ENCODE assay signal across 8 cellular contexts in genomic region chr6:149922642-149923326, GRCh38. TPM values are rescaled to one million over a fixed set of nuclear protein-coding genes. Genes with fewer than 3 reads are reported as not detected.
DNase-seq lines count a peak whose midpoint lies in the region; ATAC-seq and TF ChIP-seq lines count a peak whose summit lies in the region.

TSS of gene RAET1G (minus strand) at chr6:149923121. CDS start at chr6:149923010, 111 bp downstream.

- peaks cover 17% of the 10 kb centered on the region for H3K4me1 Mint-ChIP-seq in activated naive CD8-positive, alpha-beta T cell treated with anti-CD3 and anti-CD28 coated beads, Interleukin-2, amount 10 ng/mL, durations not matched to agents 7 days and 5 days

- H3K27me3 Mint-ChIP-seq in activated naive CD8-positive, alpha-beta T cell treated with anti-CD3 and anti-CD28 coated beads, Interleukin-2, amount 10 ng/mL, durations not matched to agents 7 days and 5 days: peaks cover 63% of the 10 kb centered on the region

- H3K9me3 ChIP-seq in ES-I3 (ENCODE audit: control insufficient read depth, insufficient read depth, low read length) (no peaks in the 10 kb centered on the region; the same call in 1 of the 2 replicates), Loucy (ENCODE audit: insufficient read depth, low read depth, low read length) (no peaks in the 10 kb centered on the region), stomach smooth muscle (ENCODE audit: control insufficient read depth in 2 of 2, low read length in 2 of 2) (no peaks in the 10 kb centered on the region)

- H3K9ac ChIP-seq in ES-I3 (ENCODE audit: low read depth, low read length): peak within 1 kb of the TSS; percentile 49; the same call in 1 of the 2 replicates
- no peak within 1 kb of the TSS for H3K9ac ChIP-seq in Loucy (ENCODE audit: low read depth, low read length, poor library complexity, severe bottlenecking)
- peak within 1 kb of the TSS; percentile 22 to 55 for H3K9ac ChIP-seq in stomach smooth muscle (ENCODE audit: low read length in 2 of 2)

- intact Hi-C loops in head of caudate nucleus (cut with DNase I): loop anchor here (10.0 kb wide), 1 partner anchor 88 kb away; no protein-coding TSS in a partner anchor

- peak; percentile 92 for ATAC-seq in activated naive CD8-positive, alpha-beta T cell treated with anti-CD3 and anti-CD28 coated beads, Interleukin-2, amount 10 ng/mL, durations not matched to agents 7 days and 5 days (ENCODE audit: low read depth)
- ATAC-seq in HG02623 (IDR thresholded peaks at IDR 0.05; ENCODE audit: unreplicated experiment): no peak

- peak within 1 kb of the TSS; percentile 84 for H3K4me3 Mint-ChIP-seq in activated naive CD8-positive, alpha-beta T cell treated with anti-CD3 and anti-CD28 coated beads, Interleukin-2, amount 10 ng/mL, durations not matched to agents 7 days and 5 days

- DNase-seq in SW480 (ENCODE audit: low spot score) (peak; percentile 89), head of caudate nucleus (peak; percentile 56 to 94 (median 81)), nucleus accumbens (lab: John Stamatoyannopoulos, UW) (peak in 52 of 56 donors; percentile 10 to 84 (median 54))
- peak; percentile 75 for DNase-seq in activated naive CD8-positive, alpha-beta T cell treated with anti-CD3 and anti-CD28 coated beads, Interleukin-2, amount 10 ng/mL, durations not matched to agents 7 days and 5 days

- no peaks in the 10 kb centered on the region for H3K9me3 Mint-ChIP-seq in activated naive CD8-positive, alpha-beta T cell treated with anti-CD3 and anti-CD28 coated beads, Interleukin-2, amount 10 ng/mL, durations not matched to agents 7 days and 5 days

- no peak for TF ChIP-seq CTCF in Loucy (conservative IDR thresholded peaks at IDR 0.05; ENCODE audit: low read length)

- peak within 1 kb of the TSS; percentile 22; the same call in 1 of the 2 replicates for H2AFZ ChIP-seq in Loucy (ENCODE audit: low read length)

- H3F3A ChIP-seq in Loucy (ENCODE audit: low read depth): no peaks in the 10 kb centered on the region

- H3K27me3 ChIP-seq in Loucy (ENCODE audit: insufficient read depth, low read length, poor library complexity, severe bottlenecking): no peaks in the 10 kb centered on the region
- no peaks in the 10 kb centered on the region for H3K27me3 ChIP-seq in stomach smooth muscle (ENCODE audit: control insufficient read depth in 1 of 2, insufficient read depth in 2 of 2, low read length in 2 of 2)

- no peak within 1 kb of the TSS for H3K27ac ChIP-seq in stomach smooth muscle (ENCODE audit: low read length)

- peak within 1 kb of the TSS; percentile 65 for H3K4me2 ChIP-seq in Loucy (ENCODE audit: low read depth, low read length, poor library complexity, severe bottlenecking)

- H3K27ac Mint-ChIP-seq in activated naive CD8-positive, alpha-beta T cell treated with anti-CD3 and anti-CD28 coated beads, Interleukin-2, amount 10 ng/mL, durations not matched to agents 7 days and 5 days: no peak within 1 kb of the TSS

- POLR2A ChIA-PET in activated naive CD8-positive, alpha-beta T cell treated with anti-CD3 and anti-CD28 coated beads, Interleukin-2, amount 10 ng/mL, durations not matched to agents 7 days and 5 days (lab: Charles Lee): no interaction called here

- no peaks in the 10 kb centered on the region for H3K36me3 Mint-ChIP-seq in activated naive CD8-positive, alpha-beta T cell treated with anti-CD3 and anti-CD28 coated beads, Interleukin-2, amount 10 ng/mL, durations not matched to agents 7 days and 5 days

- H3K79me2 ChIP-seq in Loucy (ENCODE audit: insufficient read depth, low read length): no peaks in the 10 kb centered on the region

- no peaks in the 10 kb centered on the region for H4K20me1 ChIP-seq in Loucy (ENCODE audit: insufficient read depth, low read length, poor library complexity, severe bottlenecking)

- no peaks in the 10 kb centered on the region for H3K9me2 ChIP-seq in Loucy (replicated peaks; ENCODE audit: low read depth, low read length)

- H3K36me3 ChIP-seq in ES-I3 (ENCODE audit: insufficient read depth, low read length) (no peaks in the 10 kb centered on the region), Loucy (ENCODE audit: insufficient read depth, low read length) (no peaks in the 10 kb centered on the region), stomach smooth muscle (ENCODE audit: control insufficient read depth in 2 of 2, insufficient read depth in 2 of 2, low read length in 2 of 2) (no peaks in the 10 kb centered on the region)

- H3K4me3 ChIP-seq in Loucy (ENCODE audit: low read length, poor library complexity, severe bottlenecking) (peak within 1 kb of the TSS; percentile 62), stomach smooth muscle (ENCODE audit: low read length in 2 of 2) (peak within 1 kb of the TSS; percentile 75 to 80)

- H3K4me1 ChIP-seq in ES-I3 (ENCODE audit: insufficient read depth, low read length) (no peaks in the 10 kb centered on the region), Loucy (ENCODE audit: insufficient read depth, low read length, poor library complexity, severe bottlenecking) (peaks cover 8% of the 10 kb centered on the region), stomach smooth muscle (ENCODE audit: control insufficient read depth, insufficient read depth, low read length) (peaks cover 27% of the 10 kb centered on the region)

RNA-seq across cellular contexts. Expression of gene RAET1G, which starts in this region (rescaled TPM):
- not detected for total RNA-seq in activated naive CD8-positive, alpha-beta T cell treated with anti-CD3 and anti-CD28 coated beads, Interleukin-2, amount 10 ng/mL, durations not matched to agents 7 days and 5 days

Comparison
In these comparisons a context has a peak if more than half of its experiments do, and no peak if none do; other contexts are left out.
1. Peak in DNase-seq and ATAC-seq in activated naive CD8-positive, alpha-beta T cell treated with anti-CD3 and anti-CD28 coated beads, Interleukin-2, amount 10 ng/mL, durations not matched to agents 7 days and 5 days; RNA of the gene not detected or under 1 TPM.